25 cellular contexts compared by ENCODE assay signal in genomic region chr10:14146005-14146404, GRCh38.
DNase-seq lines count a peak whose midpoint lies in the region; ATAC-seq and TF ChIP-seq lines count a peak whose summit lies in the region.
"Had no signal": no experiment of that assay in that cellular context is flagged by ENCODE, and none has a peak within 500 bp of the region (broad histone marks: within the 10 kb centered on the region; RNA-seq: fewer than 3 reads in every experiment).

No MANE protein-coding gene starts in this region.

- no TSS peak for BruUV-seq in PC-3 (replicated peaks; lab: Mats Ljungman, UMichigan)

- H3K36me3 Mint-ChIP-seq in osteocyte (ENCODE audit: unreplicated experiment) = peaks cover 28% of the 10 kb centered on the region
- no peaks in the 10 kb centered on the region for H3K36me3 Mint-ChIP-seq in activated naive CD4-positive, alpha-beta T cell treated with anti-CD3 and anti-CD28 coated beads, Interleukin-2, amount 50 U/mL, for 72 hours
- H3K36me3 Mint-ChIP-seq: memory B cell; natural killer cell treated with Interleukin-12 subunit alpha and Interleukin-12 subunit beta and Interleukin-15 and Interleukin-18, amount 100 ng/mL, for 72 hours had no signal

- peak overlapping the region; percentile 35 for H3K27ac Mint-ChIP-seq in osteocyte (ENCODE audit: unreplicated experiment)
- no peak overlapping the region for H3K27ac Mint-ChIP-seq in activated naive CD4-positive, alpha-beta T cell treated with anti-CD3 and anti-CD28 coated beads, Interleukin-2, amount 50 U/mL, for 72 hours
- H3K27ac Mint-ChIP-seq: memory B cell; natural killer cell treated with Interleukin-12 subunit alpha and Interleukin-12 subunit beta and Interleukin-15 and Interleukin-18, amount 100 ng/mL, for 72 hours; T-helper 1 cell treated with Interleukin-12 subunit alpha and Interleukin-12 subunit beta and Interleukin-4 antibody, amounts not matched to agents 30 μg/mL and 1 μg/mL, for 36 hours had no signal

- no peaks in the 10 kb centered on the region for H3K9me3 Mint-ChIP-seq in osteocyte (ENCODE audit: unreplicated experiment)
- no peaks in the 10 kb centered on the region for H3K9me3 Mint-ChIP-seq in activated naive CD4-positive, alpha-beta T cell treated with anti-CD3 and anti-CD28 coated beads, Interleukin-2, amount 50 U/mL, for 72 hours
- H3K9me3 Mint-ChIP-seq: memory B cell; natural killer cell treated with Interleukin-12 subunit alpha and Interleukin-12 subunit beta and Interleukin-15 and Interleukin-18, amount 100 ng/mL, for 72 hours; T-helper 1 cell treated with Interleukin-12 subunit alpha and Interleukin-12 subunit beta and Interleukin-4 antibody, amounts not matched to agents 30 μg/mL and 1 μg/mL, for 36 hours had no signal

- H3K4me3 Mint-ChIP-seq in osteocyte (ENCODE audit: unreplicated experiment) = no peak overlapping the region
- H3K4me3 Mint-ChIP-seq: memory B cell; natural killer cell treated with Interleukin-12 subunit alpha and Interleukin-12 subunit beta and Interleukin-15 and Interleukin-18, amount 100 ng/mL, for 72 hours; T-helper 1 cell treated with Interleukin-12 subunit alpha and Interleukin-12 subunit beta and Interleukin-4 antibody, amounts not matched to agents 30 μg/mL and 1 μg/mL, for 36 hours had no signal

- peaks cover 15% of the 10 kb centered on the region for H3K4me1 Mint-ChIP-seq in osteocyte (ENCODE audit: unreplicated experiment)

- no peak overlapping the region for H2AFZ ChIP-seq in PC-3 (ENCODE audit: low read length)

- CTCF ChIA-PET in PC-3 (lab: Charles Lee) = no interaction called here

- 59% methylated on average over 4 of the region's 4 CpGs for WGBS in esophagus muscularis mucosa

- H3K36me3 ChIP-seq in PC-3 (ENCODE audit: low read depth, low read length) = no peaks in the 10 kb centered on the region
- H3K36me3 ChIP-seq in esophagus muscularis mucosa = no peaks in the 10 kb centered on the region
- H3K36me3 ChIP-seq: adrenal gland; BLaER1 treated with 17β-estradiol and CSF1 and Interleukin-3, amounts not matched to agents 10 nM and 100 nM; colonic mucosa; MG63; spleen; suprapubic skin had no signal

- no peak overlapping the region for H3K4me2 ChIP-seq in PC-3 (ENCODE audit: low read length)
- H3K4me2 ChIP-seq: BLaER1 treated with 17β-estradiol and CSF1 and Interleukin-3, amounts not matched to agents 10 nM and 100 nM had no signal

- TF ChIP-seq EP300 in esophagus muscularis mucosa (IDR thresholded peaks at IDR 0.05) = no peak

- peaks cover 10% of the 10 kb centered on the region for H3K27me3 ChIP-seq in PC-3 (ENCODE audit: low read length)
- no peaks in the 10 kb centered on the region for H3K27me3 ChIP-seq in esophagus muscularis mucosa
- H3K27me3 ChIP-seq: adrenal gland; BLaER1 treated with 17β-estradiol and CSF1 and Interleukin-3, amounts not matched to agents 10 nM and 100 nM; colonic mucosa; MG63 had no signal

- intact Hi-C loops in PC-3 (cut with micrococcal nuclease) = no loop called here
- intact Hi-C loops in esophagus muscularis mucosa (cut with DNase I) = no loop called here

- H3K27me3 Mint-ChIP-seq in osteocyte (ENCODE audit: unreplicated experiment) = no peaks in the 10 kb centered on the region

- no peak overlapping the region for H3K9ac ChIP-seq in PC-3 (ENCODE audit: low read length)
- H3K9ac ChIP-seq: BLaER1 treated with 17β-estradiol and CSF1 and Interleukin-3, amounts not matched to agents 10 nM and 100 nM had no signal

- H3K9me3 ChIP-seq in PC-3 (ENCODE audit: low read length) (no peaks in the 10 kb centered on the region), esophagus muscularis mucosa (no peaks in the 10 kb centered on the region)
- H3K9me3 ChIP-seq: adrenal gland, colonic mucosa, MG63, psoas muscle, spleen, suprapubic skin had no signal

- TF ChIP-seq POLR2A in esophagus muscularis mucosa (IDR thresholded peaks at IDR 0.05; ENCODE audit: low read depth) = no peak

- ATAC-seq in PC-3 (no peak), GM18520 (IDR thresholded peaks at IDR 0.05; ENCODE audit: unreplicated experiment) (no peak)
- no peak for ATAC-seq in activated naive CD4-positive, alpha-beta T cell treated with anti-CD3 and anti-CD28 coated beads, Interleukin-2, amount 50 U/mL, for 72 hours
- ATAC-seq: natural killer cell treated with Interleukin-12 subunit alpha and Interleukin-12 subunit beta and Interleukin-15 and Interleukin-18, amount 100 ng/mL, for 72 hours; psoas muscle had no signal

- DNase-seq in EH (ENCODE audit: low read depth) (peak; percentile 87), PC-3 (peak; percentile 4), choroid plexus epithelial cell (ENCODE audit: low read depth) (peak; percentile 42), osteocyte (ENCODE audit: extremely low spot score, unreplicated experiment) (no peak), NCI-H2171 treated with DMSO at 0.1 percent for 48 hours (lab: John Stamatoyannopoulos, UW) (no peak), esophagus muscularis mucosa (ENCODE audit: extremely low spot score) (no peak)
- no peak for DNase-seq in activated naive CD4-positive, alpha-beta T cell treated with anti-CD3 and anti-CD28 coated beads, Interleukin-2, amount 50 U/mL, for 72 hours (ENCODE audit: low spot score in 2 of 2)
- DNase-seq: activated CD4-positive, CD25-positive, alpha-beta regulatory T cell; activated CD8-positive, alpha-beta memory T cell treated with anti-CD3 and anti-CD28 coated beads for 24 hours; adrenal gland; colonic mucosa; DMS 273 treated with DMSO at 0.1 percent for 48 hours; kidney; MG63; NCI-H2029; psoas muscle; Right ventricle myocardium superior; spleen had no signal

- no peaks in the 10 kb centered on the region for H3K4me1 ChIP-seq in PC-3 (ENCODE audit: insufficient read depth, low read length)
- H3K4me1 ChIP-seq in esophagus muscularis mucosa = no peaks in the 10 kb centered on the region
- H3K4me1 ChIP-seq: adrenal gland; BLaER1 treated with 17β-estradiol and CSF1 and Interleukin-3, amounts not matched to agents 10 nM and 100 nM; colonic mucosa; psoas muscle; spleen; suprapubic skin had no signal

- no peaks in the 10 kb centered on the region for H3K9me2 ChIP-seq in PC-3 (replicated peaks; ENCODE audit: low read length)

- no peaks in the 10 kb centered on the region for H4K20me1 ChIP-seq in PC-3 (ENCODE audit: low read length)
- H4K20me1 ChIP-seq: BLaER1 treated with 17β-estradiol and CSF1 and Interleukin-3, amounts not matched to agents 10 nM and 100 nM had no signal

- H3F3A ChIP-seq in PC-3 (ENCODE audit: low read length, unreplicated experiment) = no peaks in the 10 kb centered on the region

- no peaks in the 10 kb centered on the region for H3K79me2 ChIP-seq in PC-3 (ENCODE audit: low read length)

- H3K27ac ChIP-seq in PC-3 (ENCODE audit: low read length) (no peak overlapping the region), esophagus muscularis mucosa (replicated peaks in 1 of 4) (no peak overlapping the region)
- H3K27ac ChIP-seq: adrenal gland; BLaER1 treated with 17β-estradiol and CSF1 and Interleukin-3, amounts not matched to agents 10 nM and 100 nM; colonic mucosa; epithelial cell of prostate; psoas muscle; spleen; suprapubic skin had no signal

- H3K4me3 ChIP-seq in PC-3 (ENCODE audit: low read length) (no peak overlapping the region), choroid plexus epithelial cell (ENCODE audit: low read depth, low read length) (no peak overlapping the region), esophagus muscularis mucosa (no peak overlapping the region)
- H3K4me3 ChIP-seq: adrenal gland; BLaER1 treated with 17β-estradiol and CSF1 and Interleukin-3, amounts not matched to agents 10 nM and 100 nM; colonic mucosa; MG63; psoas muscle; spleen; suprapubic skin had no signal

- POLR2A ChIA-PET in PC-3 (lab: Charles Lee; ENCODE audit: unreplicated experiment) = no interaction called here

- TF ChIP-seq CTCF in PC-3 (conservative IDR thresholded peaks at IDR 0.05; ENCODE audit: low read depth, low read length) (no peak), choroid plexus epithelial cell (conservative IDR thresholded peaks at IDR 0.05; ENCODE audit: low read depth, low read length) (no peak), osteocyte (IDR thresholded peaks at IDR 0.05) (no peak), esophagus muscularis mucosa (IDR thresholded peaks at IDR 0.05) (no peak)

Comparison
In these comparisons a context has a peak if more than half of its experiments do, and no peak if none do; other contexts are left out.
1. DNase-seq: peak in EH (single experiment), PC-3 (single experiment) and choroid plexus epithelial cell (single experiment); none in osteocyte (single experiment), NCI-H2171 treated with DMSO at 0.1 percent for 48 hours (single experiment), esophagus muscularis mucosa (single experiment) and activated naive CD4-positive, alpha-beta T cell treated with anti-CD3 and anti-CD28 coated beads, Interleukin-2, amount 50 U/mL, for 72 hours (0 of 2).